12 cellular contexts compared by ENCODE assay signal in genomic region chr17:83067718-83068261, GRCh38. TPM values are rescaled to one million over a fixed set of nuclear protein-coding genes. Genes with fewer than 3 reads are reported as not detected.
DNase-seq lines count a peak whose midpoint lies in the region; ATAC-seq lines count a peak whose summit lies in the region.
"Had no signal": no experiment of that assay in that cellular context is flagged by ENCODE, and none has a peak within 500 bp of the region (broad histone marks: within the 10 kb centered on the region; RNA-seq: fewer than 3 reads in every experiment).

No MANE protein-coding gene starts in this region.

- DNase-seq in AG08396 (ENCODE audit: low spot score) (peak; percentile 69), ELF-1 (ENCODE audit: low read depth, low spot score) (peak; percentile 39), T-helper 17 cell (peak in 1 of 3 donors; percentile 12), left colon (peak; percentile 5 to 21), NCI-H1105 treated with DMSO at 0.1 percent for 48 hours (lab: John Stamatoyannopoulos, UW) (no peak), COLO829 (ENCODE audit: low spot score) (no peak), NCI-H748 (lab: John Stamatoyannopoulos, UW; ENCODE audit: unreplicated experiment) (no peak)
- DNase-seq: MV-4-11; NCI-H510A; stimulated activated CD4-positive, alpha-beta T cell treated with anti-CD3 and anti-CD28 coated beads, Interleukin-4, amount 100 ng/mL, for 4 hours had no signal

- peak overlapping the region; percentile 71 for H3K4me3 Mint-ChIP-seq in T-helper 17 cell
- H3K4me3 Mint-ChIP-seq: activated naive CD8-positive, alpha-beta T cell had no signal

- ATAC-seq in T-helper 17 cell (no peak), left colon (no peak), HG03439 (IDR thresholded peaks at IDR 0.05; ENCODE audit: unreplicated experiment) (no peak)

- intact Hi-C loops in left colon (cut with DNase I, micrococcal nuclease), result no loop called here

- no peak overlapping the region for H3K27ac Mint-ChIP-seq in T-helper 17 cell
- H3K27ac Mint-ChIP-seq: activated naive CD8-positive, alpha-beta T cell had no signal

- no peaks in the 10 kb centered on the region for H3K27me3 Mint-ChIP-seq in T-helper 17 cell
- H3K27me3 Mint-ChIP-seq: activated naive CD8-positive, alpha-beta T cell had no signal

- H3K4me1 Mint-ChIP-seq in T-helper 17 cell, result peaks cover 27% of the 10 kb centered on the region

- H3K9me3 ChIP-seq in T-helper 17 cell (ENCODE audit: control insufficient read depth, low read length, poor library complexity, severe bottlenecking), result no peaks in the 10 kb centered on the region

- H3K36me3 Mint-ChIP-seq in T-helper 17 cell (ENCODE audit: low read depth), result no peaks in the 10 kb centered on the region
- H3K36me3 Mint-ChIP-seq: activated naive CD8-positive, alpha-beta T cell had no signal

RNA-seq across cellular contexts. Expression of gene METRNL, which starts 11.6 kb away (rescaled TPM):
- total RNA-seq in T-helper 17 cell (10 to 100 TPM; 24.0 to 26.2 TPM), left colon (100 to 1,000 TPM in 1 of 2 donors, 10 to 100 TPM in 1; 96.7 to 133 TPM)

Comparison
In these comparisons a context has a peak if more than half of its experiments do, and no peak if none do; other contexts are left out.
1. DNase-seq: peak in AG08396 (single experiment), ELF-1 (single experiment) and left colon (2 of 2); none in NCI-H1105 treated with DMSO at 0.1 percent for 48 hours (single experiment), COLO829 (single experiment) and NCI-H748 (single experiment).